Comparison of ENCODE assay signal across 14 cellular contexts in genomic region chr1:197268012-197268411, GRCh38. TPM values are rescaled to one million over a fixed set of nuclear protein-coding genes. Genes with fewer than 3 reads are reported as not detected.
DNase-seq lines count a peak whose midpoint lies in the region; ATAC-seq, FAIRE-seq and TF ChIP-seq lines count a peak whose summit lies in the region.
"Had no signal": no experiment of that assay in that cellular context is flagged by ENCODE, and none has a peak within 500 bp of the region (broad histone marks: within the 10 kb centered on the region; RNA-seq: fewer than 3 reads in every experiment).

CRB1 (plus strand) TSS chr1:197268252; CDS start chr1:197268413, 161 bp downstream.

- TF ChIP-seq POLR2A in HepG2 (IDR thresholded peaks at IDR 0.05; ENCODE audit: insufficient read depth in 1 of 2, low read depth in 2 of 2, low read length in 2 of 2) (no peak), right lobe of liver (IDR thresholded peaks at IDR 0.05) (no peak)

- 13% methylated on average over 4 of the region's 4 CpGs for WGBS in HepG2 (ENCODE audit: low lambda C conversion rate)
- 25% methylated on average over 2 of the region's 4 CpGs for WGBS in right lobe of liver (ENCODE audit: insufficient coverage, low coverage, low lambda C conversion rate, missing lambda C conversion rate)
- 42% methylated on average over 4 of the region's 4 CpGs for WGBS in SK-N-SH (ENCODE audit: low lambda C conversion rate)
- WGBS in aorta, 2 donors: 24 to 29% methylated on average over 4 of the region's 4 CpGs

- FAIRE-seq in HepG2 (lab: Jason Lieb, UNC): no peak

- no peaks in the 10 kb centered on the region for H3F3A ChIP-seq in SK-N-SH (replicated peaks; ENCODE audit: insufficient read depth)

- BruUV-seq in HepG2 (replicated peaks; lab: Mats Ljungman, UMichigan): no TSS peak

- H2AFZ ChIP-seq in HepG2 (ENCODE audit: low read length): no peak within 1 kb of the TSS
- peak within 1 kb of the TSS; percentile 70 for H2AFZ ChIP-seq in SK-N-SH (ENCODE audit: low read depth)

- DNase-seq in HepG2 (ENCODE audit: low spot score): no peak
- DNase-seq in right lobe of liver: no peak
- DNase-seq in SK-N-SH: peak; percentile 27
- peak in 35 of 42 donors; percentile 6 to 73 (median 30) for DNase-seq in head of caudate nucleus
- no peak for DNase-seq in aorta
- DNase-seq: ACHN; activated CD4-positive, alpha-beta T cell treated with anti-CD3 and anti-CD28 coated beads, Interleukin-2, amount 10 ng/mL, durations not matched to agents 7 days and 5 days; activated naive CD4-positive, alpha-beta T cell treated with Interleukin-2 at 50 U/mL for 16 hours; MV-4-11; stimulated activated CD4-positive, alpha-beta T cell treated with anti-CD3 and anti-CD28 coated beads, Interleukin-12 subunit alpha, Interleukin-12 subunit beta, amount 100 ng/mL, for 4 hours had no signal

- ATAC-seq in HepG2: no peak
- ATAC-seq in right lobe of liver: no peak
- peak; percentile 11 for ATAC-seq in aorta (ENCODE audit: low FRiP score)
- no peak for ATAC-seq in HG03565 (IDR thresholded peaks at IDR 0.05; ENCODE audit: unreplicated experiment)
- ATAC-seq in HG02852 (IDR thresholded peaks at IDR 0.05; ENCODE audit: unreplicated experiment): no peak
- no peak for ATAC-seq in activated CD4-positive, CD25-positive, alpha-beta regulatory T cell treated with anti-CD3 and anti-CD28 coated beads, Interleukin-2, amount 50 U/mL, for 24 hours

- intact Hi-C loops in HepG2 (cut with micrococcal nuclease; ENCODE audit: unreplicated experiment) (no loop called here), right lobe of liver (cut with DNase I) (no loop called here), head of caudate nucleus (cut with DNase I) (no loop called here), aorta (cut with DNase I) (no loop called here)

- H3K27ac ChIP-seq in HepG2 (ENCODE audit: extremely low read length, insufficient read depth, low read length): no peak within 1 kb of the TSS
- no peak within 1 kb of the TSS for H3K27ac ChIP-seq in right lobe of liver
- H3K27ac ChIP-seq in SK-N-SH (ENCODE audit: low read depth in 2 of 2, low read length in 1 of 2): no peak within 1 kb of the TSS
- no peak within 1 kb of the TSS for H3K27ac ChIP-seq in aorta (ENCODE audit: low read depth in 1 of 2, low read length in 2 of 2)
- H3K27ac ChIP-seq: SJCRH30 had no signal

- H3K4me3 ChIP-seq in HepG2 (replicated peaks in 1 of 3; ENCODE audit: insufficient read depth in 1 of 3, low read depth in 2 of 3, low read length in 3 of 3): no peak within 1 kb of the TSS
- H3K4me3 ChIP-seq in right lobe of liver: no peak within 1 kb of the TSS
- H3K4me3 ChIP-seq in SK-N-SH (ENCODE audit: low read depth in 2 of 2, low read length in 1 of 2): peak within 1 kb of the TSS in 1 of 2 experiments; percentile 32; a peak in 1 of 4 replicates
- H3K4me3 ChIP-seq in aorta (ENCODE audit: low read length in 2 of 2): no peak within 1 kb of the TSS
- H3K4me3 ChIP-seq: SJCRH30 had no signal

- H3K36me3 ChIP-seq in HepG2 (replicated peaks in 1 of 2; ENCODE audit: control insufficient read depth in 1 of 2, insufficient read depth in 2 of 2, low read length in 2 of 2) (no peaks in the 10 kb centered on the region), right lobe of liver (no peaks in the 10 kb centered on the region), SK-N-SH (replicated peaks in 1 of 2; ENCODE audit: control insufficient read depth in 1 of 2, insufficient read depth in 2 of 2, low read length in 1 of 2) (no peaks in the 10 kb centered on the region), aorta (ENCODE audit: control insufficient read depth in 1 of 2, insufficient read depth in 2 of 2, low read length in 1 of 2) (no peaks in the 10 kb centered on the region)
- H3K36me3 ChIP-seq: SJCRH30 had no signal

- CTCF ChIA-PET in HepG2 (lab: Yijun Ruan, JAX; ENCODE audit: low intra/inter-chr PET ratio, low total read pairs) (no interaction called here), SK-N-SH (lab: Yijun Ruan, JAX) (interaction anchor here (1.3 kb wide), 1 partner anchor 89 kb away, joined by 3 read pairs; no protein-coding TSS in a partner anchor)

- TF ChIP-seq RAD21 in HepG2 (CRISPR knock-in tag; IDR thresholded peaks at IDR 0.05) (no peak), SK-N-SH (IDR thresholded peaks at IDR 0.05; ENCODE audit: low read length) (no peak)

- H4K20me1 ChIP-seq in HepG2 (ENCODE audit: insufficient read depth, low read length) (no peaks in the 10 kb centered on the region), SK-N-SH (ENCODE audit: insufficient read depth) (no peaks in the 10 kb centered on the region)

- H3K4me2 ChIP-seq in HepG2 (ENCODE audit: low read depth, low read length) (no peak within 1 kb of the TSS), SK-N-SH (no peak within 1 kb of the TSS)

- no peaks in the 10 kb centered on the region for H3K27me3 ChIP-seq in HepG2 (ENCODE audit: control insufficient read depth in 1 of 2, insufficient read depth in 2 of 2, low read length in 2 of 2)
- no peaks in the 10 kb centered on the region for H3K27me3 ChIP-seq in right lobe of liver
- H3K27me3 ChIP-seq in SK-N-SH (ENCODE audit: insufficient read depth): no peaks in the 10 kb centered on the region
- no peaks in the 10 kb centered on the region for H3K27me3 ChIP-seq in aorta (ENCODE audit: control insufficient read depth in 1 of 2, insufficient read depth in 2 of 2, low read length in 1 of 2)
- H3K27me3 ChIP-seq: SJCRH30 had no signal

- H3K4me1 ChIP-seq in HepG2 (ENCODE audit: insufficient read depth, low read length) (no peaks in the 10 kb centered on the region), right lobe of liver (no peaks in the 10 kb centered on the region), SK-N-SH (ENCODE audit: control insufficient read depth in 1 of 2, insufficient read depth in 2 of 2, low read depth in 1 of 2, low read length in 1 of 2) (peaks cover 0 to 2% of the 10 kb centered on the region in 2 experiments; a peak in 2 of 4 replicates), aorta (ENCODE audit: control insufficient read depth in 1 of 2, insufficient read depth in 2 of 2, low read length in 2 of 2) (no peaks in the 10 kb centered on the region)
- H3K4me1 ChIP-seq: SJCRH30 had no signal

- in situ Hi-C loops in HepG2 (cut with HindIII; ENCODE audit: extremely low pct_ligation_motif_present, low pct_unique_long_range_greater_than_20kb): no loop called here

- POLR2A ChIA-PET in HepG2 (lab: Yijun Ruan, JAX): no interaction called here
- POLR2A ChIA-PET in SK-N-SH (lab: Yijun Ruan, JAX): no interaction called here

- TF ChIP-seq CTCF in HepG2 (CRISPR knock-in tag; IDR thresholded peaks at IDR 0.05) (no peak), right lobe of liver (IDR thresholded peaks at IDR 0.05) (no peak), SK-N-SH (IDR thresholded peaks at IDR 0.05) (no peak)

- H3K79me2 ChIP-seq in HepG2 (ENCODE audit: insufficient read depth, low read length) (no peaks in the 10 kb centered on the region), SK-N-SH (ENCODE audit: insufficient read depth) (no peaks in the 10 kb centered on the region)

- H3K9me3 ChIP-seq in HepG2 (ENCODE audit: low read length) (no peaks in the 10 kb centered on the region), right lobe of liver (no peaks in the 10 kb centered on the region), SK-N-SH (no peaks in the 10 kb centered on the region), aorta (ENCODE audit: control insufficient read depth, low read length) (no peaks in the 10 kb centered on the region)
- H3K9me3 ChIP-seq: SJCRH30 had no signal

- TF ChIP-seq EP300 in HepG2 (IDR thresholded peaks at IDR 0.05; ENCODE audit: low read depth in 2 of 2, low read length in 2 of 2) (no peak), HepG2 (CRISPR knock-in tag; IDR thresholded peaks at IDR 0.05; ENCODE audit: borderline replicate concordance) (no peak), SK-N-SH (IDR thresholded peaks at IDR 0.05; ENCODE audit: borderline replicate concordance in 1 of 2, low read depth in 1 of 2, low read length in 1 of 2) (no peak)

- no peaks in the 10 kb centered on the region for H3K9me2 ChIP-seq in SK-N-SH

- H3K9ac ChIP-seq in HepG2 (ENCODE audit: insufficient read depth, low read depth, low read length) (no peak within 1 kb of the TSS), SK-N-SH (no peak within 1 kb of the TSS)

TF ChIP-seq in HepG2, 621 proteins besides CTCF, POLR2A, EP300 and RAD21 (continues in another document):
- TF ChIP-seq ZFYVE20 (CRISPR knock-in tag; IDR thresholded peaks at IDR 0.05; ENCODE audit: borderline replicate concordance, low read depth): no peak

RNA-seq across cellular contexts. Expression of gene CRB1, which starts in this region (rescaled TPM):
- total RNA-seq in HepG2 (2016; rRNA removed; fragmentation: Illumina TruSeq; extraction: Trizol): not detected in 2 replicates
- total RNA-seq in HepG2 (2016; cell fraction: cytosol; rRNA removed; fragmentation: Illumina TruSeq; extraction: Trizol; ENCODE audit: low read depth): not detected in 2 replicates
- total RNA-seq in HepG2 (2016; cell fraction: insoluble cytoplasmic fraction; rRNA removed; fragmentation: Illumina TruSeq; extraction: Trizol): not detected in 2 replicates
- not detected in 2 replicates for total RNA-seq in HepG2 (2016; cell fraction: membrane; rRNA removed; fragmentation: Illumina TruSeq; extraction: Trizol)
- total RNA-seq in HepG2 (2016; cell fraction: nucleus; rRNA removed; fragmentation: Illumina TruSeq; extraction: Trizol): not detected in 2 replicates
- polyA plus RNA-seq in HepG2 (2011; rRNA removed): 0.01 TPM in 1 of 2 replicates, not detected in the other
- polyA plus RNA-seq in HepG2 (2011; cell fraction: cytosol; rRNA removed): 0.01 TPM in 1 of 2 replicates, not detected in the other
- polyA plus RNA-seq in HepG2 (2011; cell fraction: nucleus; rRNA removed): not detected in 2 replicates
- polyA plus RNA-seq in HepG2 (2012): not detected in 2 replicates
- not detected in 2 replicates for polyA plus RNA-seq in HepG2 (2016; cell fraction: cytosol; fragmentation: Illumina TruSeq; extraction: Trizol; ENCODE audit: low read depth)
- polyA plus RNA-seq in HepG2 (2016; cell fraction: insoluble cytoplasmic fraction; fragmentation: Illumina TruSeq; extraction: Trizol; ENCODE audit: low read depth): not detected in 2 replicates
- polyA plus RNA-seq in HepG2 (2016; cell fraction: membrane; fragmentation: Illumina TruSeq; extraction: Trizol; ENCODE audit: low read depth): not detected in 2 replicates
- polyA plus RNA-seq in HepG2 (2016; cell fraction: nucleus; fragmentation: Illumina TruSeq; extraction: Trizol; ENCODE audit: insufficient read depth, low read depth): not detected in 2 replicates
- polyA minus RNA-seq in HepG2 (2011; rRNA and poly(A)+ RNA removed; ENCODE audit: low replicate concordance): 1.9 TPM in 1 of 2 replicates, not detected in the other
- not detected in 2 replicates for polyA minus RNA-seq in HepG2 (2011; cell fraction: cytosol; rRNA and poly(A)+ RNA removed)
- polyA minus RNA-seq in HepG2 (2011; cell fraction: nucleus; rRNA and poly(A)+ RNA removed): 0.13 TPM in 1 of 2 replicates, not detected in the other
- under 1 TPM in 1 of 6 experiments, not detected in 5; 0.29 TPM for total RNA-seq in right lobe of liver
- polyA plus RNA-seq in SK-N-SH (2012; rRNA removed): 0.13 and 0.18 TPM in 2 replicates
- polyA plus RNA-seq in SK-N-SH (2012; cell fraction: cytosol; rRNA removed): 0.09 and 0.26 TPM in 2 replicates
- 0.17 and 0.22 TPM in 2 replicates for polyA plus RNA-seq in SK-N-SH (2012; cell fraction: nucleus; rRNA removed)
- total RNA-seq in aorta: under 1 TPM; 0.15 to 0.16 TPM
- under 1 TPM in 1 of 2 donors, not detected in 1; under 0.01 TPM for polyA plus RNA-seq in aorta

Comparison
In these comparisons a context has a peak if more than half of its experiments do, and no peak if none do; other contexts are left out.
1. Peak in DNase-seq in SK-N-SH; RNA of the gene not detected or under 1 TPM.
2. Peak in ATAC-seq in aorta; RNA of the gene not detected or under 1 TPM.
3. DNase-seq: peak in head of caudate nucleus (35 of 42); none in HepG2 (single experiment), right lobe of liver (0 of 3) and aorta (0 of 2).